9 cellular contexts compared by ENCODE assay signal in genomic region chr5:177382423-177383029, GRCh38. TPM values are rescaled to one million over a fixed set of nuclear protein-coding genes. Genes with fewer than 3 reads are reported as not detected.
A peak's percentile ranks its signal among the peaks of the same experiment; 100 is the strongest.
DNase-seq lines count a peak whose midpoint lies in the region; ATAC-seq, FAIRE-seq and TF ChIP-seq lines count a peak whose summit lies in the region.
"Had no signal": no experiment of that assay in that cellular context is flagged by ENCODE, and none has a peak within 500 bp of the region (broad histone marks: within the 10 kb centered on the region; RNA-seq: fewer than 3 reads in every experiment).

No MANE protein-coding gene starts in this region.

- H3K4me1 Mint-ChIP-seq in activated T-helper 1 cell treated with anti-CD3 and anti-CD28 coated beads, Interleukin-12 subunit alpha, Interleukin-12 subunit beta, Interleukin-2, Interleukin-4 antibody, amounts not matched to agents 30 ng/mL and 10 ng/mL and 1 ng/mL, durations not matched to agents 14 hours and 24 hours and 36 hours (ENCODE audit: low read depth) = peaks cover 20% of the 10 kb centered on the region

- peak; percentile 48 for TF ChIP-seq CTCF in brain microvascular endothelial cell (IDR thresholded peaks at IDR 0.05; ENCODE audit: low read depth, low read length, missing control alignments)
- TF ChIP-seq CTCF in right lobe of liver (IDR thresholded peaks at IDR 0.05) = peak; percentile 28 to 59 (median 42)

- WGBS in right lobe of liver (ENCODE audit: insufficient coverage, low coverage, low lambda C conversion rate, missing lambda C conversion rate) = 16% methylated on average over 9 of the region's 11 CpGs

- in situ Hi-C loops in brain microvascular endothelial cell (cut with HindIII; ENCODE audit: low pct_ligation_motif_present, low sequenced_read_pairs) = no loop called here

- H3K4me3 Mint-ChIP-seq in activated T-helper 1 cell treated with anti-CD3 and anti-CD28 coated beads, Interleukin-12 subunit alpha, Interleukin-12 subunit beta, Interleukin-2, Interleukin-4 antibody, amounts not matched to agents 30 ng/mL and 10 ng/mL and 1 ng/mL, durations not matched to agents 14 hours and 24 hours and 36 hours = no peak overlapping the region

- H3K27ac ChIP-seq in brain microvascular endothelial cell = no peak overlapping the region
- H3K27ac ChIP-seq in right lobe of liver = peak overlapping the region in 1 of 3 donors; percentile 43

- peak; percentile 24 for DNase-seq in EH (ENCODE audit: low read depth)
- DNase-seq in Kasumi-1 (lab: John Stamatoyannopoulos, UW) = peak; percentile 54 to 70
- no peak for DNase-seq in brain microvascular endothelial cell
- peak; percentile 57 to 75 (median 72) for DNase-seq in right lobe of liver
- DNase-seq in activated T-helper 1 cell treated with anti-CD3 and anti-CD28 coated beads, Interleukin-12 subunit alpha, Interleukin-12 subunit beta, Interleukin-2, Interleukin-4 antibody, amounts not matched to agents 30 ng/mL and 10 ng/mL and 1 ng/mL, durations not matched to agents 14 hours and 24 hours and 36 hours (ENCODE audit: low spot score) = no peak
- no peak for DNase-seq in RCC 7860 (ENCODE audit: low spot score)
- DNase-seq in NCI-H187 (lab: John Stamatoyannopoulos, UW) = no peak

- no peak for TF ChIP-seq POLR2A in right lobe of liver (IDR thresholded peaks at IDR 0.05)

- no peak for FAIRE-seq in RCC 7860 (lab: Jason Lieb, UNC)

- no peaks in the 10 kb centered on the region for H3K36me3 Mint-ChIP-seq in activated T-helper 1 cell treated with anti-CD3 and anti-CD28 coated beads, Interleukin-12 subunit alpha, Interleukin-12 subunit beta, Interleukin-2, Interleukin-4 antibody, amounts not matched to agents 30 ng/mL and 10 ng/mL and 1 ng/mL, durations not matched to agents 14 hours and 24 hours and 36 hours (ENCODE audit: low read depth)

- H3K27me3 Mint-ChIP-seq in activated T-helper 1 cell treated with anti-CD3 and anti-CD28 coated beads, Interleukin-12 subunit alpha, Interleukin-12 subunit beta, Interleukin-2, Interleukin-4 antibody, amounts not matched to agents 30 ng/mL and 10 ng/mL and 1 ng/mL, durations not matched to agents 14 hours and 24 hours and 36 hours (ENCODE audit: insufficient read depth) = peaks cover 14% of the 10 kb centered on the region

- intact Hi-C loops in right lobe of liver (cut with DNase I) = loop anchor here in 1 of 2 donors (10.0 kb wide), 1 partner anchor 68 kb away; the partner anchor contains the start of gene MXD3
- intact Hi-C loops in activated T-helper 1 cell treated with anti-CD3 and anti-CD28 coated beads, Interleukin-12 subunit alpha, Interleukin-12 subunit beta, Interleukin-2, Interleukin-4 antibody, amounts not matched to agents 30 ng/mL and 10 ng/mL and 1 ng/mL, durations not matched to agents 14 hours and 24 hours and 36 hours (cut with micrococcal nuclease) = no loop called here

- H3K36me3 ChIP-seq in brain microvascular endothelial cell (replicated peaks) (no peaks in the 10 kb centered on the region), right lobe of liver (no peaks in the 10 kb centered on the region)

- H3K27me3 ChIP-seq in brain microvascular endothelial cell (replicated peaks) (no peaks in the 10 kb centered on the region), right lobe of liver (no peaks in the 10 kb centered on the region)

- H3K4me3 ChIP-seq in brain microvascular endothelial cell (ENCODE audit: low read depth, low read length) (no peak overlapping the region), right lobe of liver (no peak overlapping the region)

- no peaks in the 10 kb centered on the region for H3K9me3 ChIP-seq in right lobe of liver

- H3K27ac Mint-ChIP-seq in activated T-helper 1 cell treated with anti-CD3 and anti-CD28 coated beads, Interleukin-12 subunit alpha, Interleukin-12 subunit beta, Interleukin-2, Interleukin-4 antibody, amounts not matched to agents 30 ng/mL and 10 ng/mL and 1 ng/mL, durations not matched to agents 14 hours and 24 hours and 36 hours = no peak overlapping the region

- ATAC-seq in right lobe of liver = peak; percentile 50 to 64 (median 56)
- ATAC-seq in GM21390 (IDR thresholded peaks at IDR 0.05; ENCODE audit: unreplicated experiment) = no peak

- H3K4me1 ChIP-seq in right lobe of liver = peaks cover 0 to 41% (median 15%) of the 10 kb centered on the region in 4 donors

- H3K9me3 Mint-ChIP-seq in activated T-helper 1 cell treated with anti-CD3 and anti-CD28 coated beads, Interleukin-12 subunit alpha, Interleukin-12 subunit beta, Interleukin-2, Interleukin-4 antibody, amounts not matched to agents 30 ng/mL and 10 ng/mL and 1 ng/mL, durations not matched to agents 14 hours and 24 hours and 36 hours = no peaks in the 10 kb centered on the region

RNA-seq across cellular contexts. Expression of gene SLC34A1, which starts 1.7 kb away (rescaled TPM):
- total RNA-seq in right lobe of liver = 1 to 10 TPM in 3 of 6 experiments, under 1 TPM in 2, not detected in 1; 0.12 to 5.3 (median 1.6) TPM
- total RNA-seq in activated T-helper 1 cell treated with anti-CD3 and anti-CD28 coated beads, Interleukin-12 subunit alpha, Interleukin-12 subunit beta, Interleukin-2, Interleukin-4 antibody, amounts not matched to agents 30 ng/mL and 10 ng/mL and 1 ng/mL, durations not matched to agents 14 hours and 24 hours and 36 hours = 0.26 TPM in 1 of 2 replicates, not detected in the other
- total RNA-seq: subcutaneous adipose tissue had no signal

RNA-seq across cellular contexts. Expression of gene PFN3, which starts 17.9 kb away (rescaled TPM):
- not detected for total RNA-seq in right lobe of liver
- not detected in 2 replicates for total RNA-seq in activated T-helper 1 cell treated with anti-CD3 and anti-CD28 coated beads, Interleukin-12 subunit alpha, Interleukin-12 subunit beta, Interleukin-2, Interleukin-4 antibody, amounts not matched to agents 30 ng/mL and 10 ng/mL and 1 ng/mL, durations not matched to agents 14 hours and 24 hours and 36 hours
- total RNA-seq: subcutaneous adipose tissue had no signal

RNA-seq across cellular contexts. Expression of gene RGS14, which starts 24.8 kb away (rescaled TPM):
- 10 to 100 TPM; 29.2 to 43.1 (median 35.2) TPM for total RNA-seq in right lobe of liver
- 37.8 and 41.3 TPM in 2 replicates for total RNA-seq in activated T-helper 1 cell treated with anti-CD3 and anti-CD28 coated beads, Interleukin-12 subunit alpha, Interleukin-12 subunit beta, Interleukin-2, Interleukin-4 antibody, amounts not matched to agents 30 ng/mL and 10 ng/mL and 1 ng/mL, durations not matched to agents 14 hours and 24 hours and 36 hours

RNA-seq across cellular contexts. Expression of gene F12, which starts 26.8 kb away (rescaled TPM):
- total RNA-seq in right lobe of liver = 100 to 1,000 TPM; 236 to 518 (median 365) TPM
- total RNA-seq in activated T-helper 1 cell treated with anti-CD3 and anti-CD28 coated beads, Interleukin-12 subunit alpha, Interleukin-12 subunit beta, Interleukin-2, Interleukin-4 antibody, amounts not matched to agents 30 ng/mL and 10 ng/mL and 1 ng/mL, durations not matched to agents 14 hours and 24 hours and 36 hours = 1.3 and 2.2 TPM in 2 replicates

RNA-seq across cellular contexts. Expression of gene LMAN2, which starts 31.1 kb away (rescaled TPM):
- 100 to 1,000 TPM; 103 to 297 (median 160) TPM for total RNA-seq in right lobe of liver
- total RNA-seq in activated T-helper 1 cell treated with anti-CD3 and anti-CD28 coated beads, Interleukin-12 subunit alpha, Interleukin-12 subunit beta, Interleukin-2, Interleukin-4 antibody, amounts not matched to agents 30 ng/mL and 10 ng/mL and 1 ng/mL, durations not matched to agents 14 hours and 24 hours and 36 hours = 108 and 118 TPM in 2 replicates

Comparison
In these comparisons a context has a peak if more than half of its experiments do, and no peak if none do; other contexts are left out.
1. DNase-seq: peak in EH (single experiment), Kasumi-1 (2 of 2) and right lobe of liver (3 of 3); none in brain microvascular endothelial cell (single experiment), activated T-helper 1 cell treated with anti-CD3 and anti-CD28 coated beads, Interleukin-12 subunit alpha, Interleukin-12 subunit beta, Interleukin-2, Interleukin-4 antibody, amounts not matched to agents 30 ng/mL and 10 ng/mL and 1 ng/mL, durations not matched to agents 14 hours and 24 hours and 36 hours (single experiment), RCC 7860 (single experiment) and NCI-H187 (0 of 2).